29 cellular contexts compared by ENCODE assay signal in genomic region chr10:121774404-121774803, GRCh38.
DNase-seq lines count a peak whose midpoint lies in the region; ATAC-seq, FAIRE-seq and TF ChIP-seq lines count a peak whose summit lies in the region.
"Had no signal": no experiment of that assay in that cellular context is flagged by ENCODE, and none has a peak within 500 bp of the region (broad histone marks: within the 10 kb centered on the region; RNA-seq: fewer than 3 reads in every experiment).

No MANE protein-coding gene starts in this region.

- H3K27ac ChIP-seq in keratinocyte (ENCODE audit: control insufficient read depth, insufficient read depth, low read length) (no peak overlapping the region), gastrocnemius medialis (peak overlapping the region in 3 of 4 donors; percentile 20 to 28 (median 25))
- H3K27ac ChIP-seq: heart left ventricle, skin epidermis, tibial nerve had no signal

- H3K79me2 ChIP-seq in keratinocyte (ENCODE audit: control insufficient read depth, insufficient read depth, low read length) = no peaks in the 10 kb centered on the region

- ATAC-seq in gastrocnemius medialis (no peak), GM19395 (IDR thresholded peaks at IDR 0.05; ENCODE audit: unreplicated experiment) (no peak), HG02870 (IDR thresholded peaks at IDR 0.05; ENCODE audit: unreplicated experiment) (no peak), HG03442 (IDR thresholded peaks at IDR 0.05; ENCODE audit: unreplicated experiment) (no peak)
- ATAC-seq: activated CD8-positive, alpha-beta T cell treated with anti-CD3 and anti-CD28 coated beads for 36 hours; K562 had no signal

- peak; percentile 20 for FAIRE-seq in keratinocyte (lab: Jason Lieb, UNC)
- FAIRE-seq: GM12891, K562 had no signal

- H3K4me3 ChIP-seq in adipocyte (ENCODE audit: low read length) = no peak overlapping the region
- H3K4me3 ChIP-seq in keratinocyte (ENCODE audit: control insufficient read depth in 2 of 3, extremely low read depth in 1 of 3, insufficient read depth in 2 of 3, low read depth in 1 of 3, low read length in 3 of 3) = no peak overlapping the region
- H3K4me3 ChIP-seq in gastrocnemius medialis = no peak overlapping the region
- H3K4me3 ChIP-seq: heart left ventricle, K562, skin epidermis, tibial nerve had no signal

- no peaks in the 10 kb centered on the region for H3K9me1 ChIP-seq in keratinocyte (ENCODE audit: control insufficient read depth, extremely low read depth, insufficient read depth, low read length)

- H2AFZ ChIP-seq in keratinocyte (ENCODE audit: control insufficient read depth, low read length) = no peak overlapping the region

- H3K4me1 ChIP-seq in adipocyte (ENCODE audit: control insufficient read depth, insufficient read depth, low read length) (peaks cover 12% of the 10 kb centered on the region), keratinocyte (ENCODE audit: control insufficient read depth, extremely low read depth, insufficient read depth, low read length) (peaks cover 8% of the 10 kb centered on the region), gastrocnemius medialis (peaks cover 6 to 7% of the 10 kb centered on the region in 2 donors)
- H3K4me1 ChIP-seq: tibial nerve had no signal

- H3K4me2 ChIP-seq in keratinocyte (ENCODE audit: control insufficient read depth, extremely low read depth, insufficient read depth, low read depth, low read length) = peak overlapping the region; percentile 32

- H3K27me3 ChIP-seq in adipocyte (replicated peaks; ENCODE audit: control insufficient read depth, insufficient read depth, low read length) (no peaks in the 10 kb centered on the region), keratinocyte (ENCODE audit: control insufficient read depth, extremely low read depth, insufficient read depth, low read length) (no peaks in the 10 kb centered on the region), gastrocnemius medialis (no peaks in the 10 kb centered on the region)
- H3K27me3 ChIP-seq: heart left ventricle, tibial nerve had no signal

- H3K9ac ChIP-seq in adipocyte (ENCODE audit: low read length) = no peak overlapping the region
- no peak overlapping the region for H3K9ac ChIP-seq in keratinocyte (ENCODE audit: control insufficient read depth, extremely low read depth, insufficient read depth, low read length)

- intact Hi-C loops in gastrocnemius medialis (cut with DNase I; ENCODE audit: low total_unique reads) = no loop called here

- in situ Hi-C loops in gastrocnemius medialis (cut with MboI; ENCODE audit: low sequenced_read_pairs in 4 of 4) = no loop called here

- no peaks in the 10 kb centered on the region for H4K20me1 ChIP-seq in keratinocyte (ENCODE audit: control insufficient read depth, extremely low read depth, insufficient read depth, low read length)

- H3K36me3 ChIP-seq in adipocyte (ENCODE audit: control insufficient read depth, insufficient read depth, low read length, severe bottlenecking) = no peaks in the 10 kb centered on the region
- no peaks in the 10 kb centered on the region for H3K36me3 ChIP-seq in keratinocyte (ENCODE audit: control insufficient read depth in 2 of 2, extremely low read depth in 1 of 2, insufficient read depth in 2 of 2, low read length in 2 of 2)
- no peaks in the 10 kb centered on the region for H3K36me3 ChIP-seq in gastrocnemius medialis

- H3K9me3 ChIP-seq in adipocyte (ENCODE audit: control insufficient read depth, low read length) (no peaks in the 10 kb centered on the region), keratinocyte (ENCODE audit: control insufficient read depth, low read depth, low read length) (no peaks in the 10 kb centered on the region), gastrocnemius medialis (no peaks in the 10 kb centered on the region)
- H3K9me3 ChIP-seq: heart left ventricle, tibial nerve had no signal

- TF ChIP-seq CTCF in keratinocyte (optimal IDR thresholded peaks at IDR 0.05 in 1 of 3, IDR thresholded peaks at IDR 0.05 in 1 of 3, conservative IDR thresholded peaks at IDR 0.05 in 1 of 3; ENCODE audit: extremely low read depth in 1 of 3, insufficient read depth in 2 of 3, low read length in 3 of 3) = no peak
- TF ChIP-seq CTCF in gastrocnemius medialis (IDR thresholded peaks at IDR 0.05 in 4 of 5, conservative IDR thresholded peaks at IDR 0.05 in 1 of 5) = no peak

- peak; percentile 30 for DNase-seq in LHCN-M2 (ENCODE audit: low read depth)
- DNase-seq in adipocyte (ENCODE audit: low read depth) = peak; percentile 25
- DNase-seq in keratinocyte (ENCODE audit: low read depth, low spot score) = no peak
- no peak for DNase-seq in gastrocnemius medialis
- no peak for DNase-seq in RKO (ENCODE audit: low spot score)
- DNase-seq: activated B cell treated with CpG ODN at 0.5 μM for 24 hours; activated CD8-positive, alpha-beta T cell treated with anti-CD3 and anti-CD28 coated beads for 36 hours; activated naive CD4-positive, alpha-beta T cell; activated T-cell treated with anti-CD3 and anti-CD28 coated beads, Interleukin-2, amount 50 U/mL, for 1 hour; anterior cingulate cortex; CD4-positive, alpha-beta memory T cell; effector CD8-positive, alpha-beta T cell; GOT3; heart left ventricle; immature natural killer cell; NCI-H1092 treated with DMSO at 0.1 percent for 48 hours; NCI-H2029 treated with DMSO at 0.1 percent for 48 hours; NCI-H446 treated with DMSO at 0.1 percent for 48 hours; RPMI8226; stimulated activated CD4-positive, alpha-beta T cell treated with anti-CD3 and anti-CD28 coated beads, Interleukin-2, amount 100 ng/mL, for 48 hours; stimulated activated naive CD4-positive, alpha-beta T cell treated with Interleukin-2 at 50 U/mL for 16 hours; T-helper 9 cell had no signal

- dilution Hi-C loops in keratinocyte (cut with MboI; ENCODE audit: extremely low pct_ligation_motif_present, low sequenced_read_pairs) = no loop called here

- TF ChIP-seq POLR2A in gastrocnemius medialis (IDR thresholded peaks at IDR 0.05) = no peak

Comparison
In these comparisons a context has a peak if more than half of its experiments do, and no peak if none do; other contexts are left out.
1. DNase-seq: peak in LHCN-M2 (single experiment) and adipocyte (single experiment); none in keratinocyte (single experiment), gastrocnemius medialis (0 of 2) and RKO (single experiment).